2 cellular contexts compared by ENCODE assay signal in the genomic region with DNA sequence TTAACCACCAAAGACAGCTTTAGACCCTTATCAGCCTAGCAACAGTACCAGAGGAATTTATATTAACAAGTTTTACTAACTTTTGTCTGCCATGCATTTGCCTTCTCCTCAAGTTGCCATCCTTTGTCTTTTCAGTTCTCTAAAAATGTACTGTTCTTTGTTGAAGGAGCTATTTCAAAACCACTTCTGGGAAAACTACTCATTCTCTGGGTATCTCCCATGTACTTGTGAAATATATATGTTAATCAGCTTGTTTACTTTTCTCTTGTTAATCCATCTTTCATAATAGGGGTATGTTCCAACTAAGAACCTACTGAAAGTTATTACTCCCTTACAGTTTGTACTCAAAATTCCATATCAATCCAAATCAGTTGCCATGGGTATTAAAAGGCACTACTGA.
TF ChIP-seq lines count a peak whose summit lies in the region.

No MANE protein-coding gene starts in this region.

TF ChIP-seq in SK-N-SH treated with all-trans-retinoic acid at 6 μM for 48 hours, 23 proteins besides CTCF, POLR2A, EP300 and RAD21 (continued from another document):
- TF ChIP-seq, protein P1, sequence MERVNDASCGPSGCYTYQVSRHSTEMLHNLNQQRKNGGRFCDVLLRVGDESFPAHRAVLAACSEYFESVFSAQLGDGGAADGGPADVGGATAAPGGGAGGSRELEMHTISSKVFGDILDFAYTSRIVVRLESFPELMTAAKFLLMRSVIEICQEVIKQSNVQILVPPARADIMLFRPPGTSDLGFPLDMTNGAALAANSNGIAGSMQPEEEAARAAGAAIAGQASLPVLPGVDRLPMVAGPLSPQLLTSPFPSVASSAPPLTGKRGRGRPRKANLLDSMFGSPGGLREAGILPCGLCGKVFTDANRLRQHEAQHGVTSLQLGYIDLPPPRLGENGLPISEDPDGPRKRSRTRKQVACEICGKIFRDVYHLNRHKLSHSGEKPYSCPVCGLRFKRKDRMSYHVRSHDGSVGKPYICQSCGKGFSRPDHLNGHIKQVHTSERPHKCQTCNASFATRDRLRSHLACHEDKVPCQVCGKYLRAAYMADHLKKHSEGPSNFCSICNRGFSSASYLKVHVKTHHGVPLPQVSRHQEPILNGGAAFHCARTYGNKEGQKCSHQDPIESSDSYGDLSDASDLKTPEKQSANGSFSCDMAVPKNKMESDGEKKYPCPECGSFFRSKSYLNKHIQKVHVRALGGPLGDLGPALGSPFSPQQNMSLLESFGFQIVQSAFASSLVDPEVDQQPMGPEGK (CRISPR knock-in tag; IDR thresholded peaks at IDR 0.05; ENCODE audit: borderline replicate concordance) = no peak
- peak; percentile 33; the same call in 1 of the 2 replicates for TF ChIP-seq ISL1 (CRISPR knock-in tag; IDR thresholded peaks at IDR 0.05)
- TF ChIP-seq ARNTL (CRISPR knock-in tag; IDR thresholded peaks at IDR 0.05; ENCODE audit: borderline replicate concordance, low read depth) = no peak

TF ChIP-seq in SK-N-SH, 30 proteins besides CTCF, POLR2A, EP300 and RAD21 (continued from another document):
- TF ChIP-seq, protein P2, sequence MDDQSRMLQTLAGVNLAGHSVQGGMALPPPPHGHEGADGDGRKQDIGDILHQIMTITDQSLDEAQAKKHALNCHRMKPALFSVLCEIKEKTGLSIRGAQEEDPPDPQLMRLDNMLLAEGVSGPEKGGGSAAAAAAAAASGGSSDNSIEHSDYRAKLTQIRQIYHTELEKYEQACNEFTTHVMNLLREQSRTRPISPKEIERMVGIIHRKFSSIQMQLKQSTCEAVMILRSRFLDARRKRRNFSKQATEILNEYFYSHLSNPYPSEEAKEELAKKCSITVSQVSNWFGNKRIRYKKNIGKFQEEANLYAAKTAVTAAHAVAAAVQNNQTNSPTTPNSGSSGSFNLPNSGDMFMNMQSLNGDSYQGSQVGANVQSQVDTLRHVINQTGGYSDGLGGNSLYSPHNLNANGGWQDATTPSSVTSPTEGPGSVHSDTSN (IDR thresholded peaks at IDR 0.05) = no peak
- TF ChIP-seq FOSL2 (IDR thresholded peaks at IDR 0.05; ENCODE audit: borderline replicate concordance, low read depth) = no peak
- no peak for TF ChIP-seq MXI1 (IDR thresholded peaks at IDR 0.05; ENCODE audit: low read depth, low read length)
